1 cellular context compared by ENCODE assay signal in genomic region chr5:59608745-59609144, GRCh38.
TF ChIP-seq lines count a peak whose summit lies in the region.

No MANE protein-coding gene starts in this region.

TF ChIP-seq in GM12878, 131 proteins besides CTCF, POLR2A, EP300 and RAD21 (continued from another document):
- TF ChIP-seq MAX (IDR thresholded peaks at IDR 0.05; ENCODE audit: low read depth, low read length): no peak
- TF ChIP-seq E2F4 (IDR thresholded peaks at IDR 0.05; ENCODE audit: low read depth, low read length): no peak
- TF ChIP-seq ZNF217 (IDR thresholded peaks at IDR 0.05): no peak
- no peak for TF ChIP-seq SREBF2 (IDR thresholded peaks at IDR 0.05; ENCODE audit: low read length)
- TF ChIP-seq NFYA (IDR thresholded peaks at IDR 0.05; ENCODE audit: borderline replicate concordance, low read depth, low read length): no peak
- TF ChIP-seq TCF12 (IDR thresholded peaks at IDR 0.05; ENCODE audit: low read depth, low read length): 0 out of 2 replicates have a peak, but pooled peaks have one; percentile 69
- TF ChIP-seq PAX8 (IDR thresholded peaks at IDR 0.05): no peak
- no peak for TF ChIP-seq NFIC (IDR thresholded peaks at IDR 0.05; ENCODE audit: low read depth, low read length)
- TF ChIP-seq RUNX3 (IDR thresholded peaks at IDR 0.05; ENCODE audit: low read length): peak; percentile 82
- TF ChIP-seq EED (IDR thresholded peaks at IDR 0.05; ENCODE audit: low read depth): 0 out of 2 replicates have a peak, but pooled peaks have one; percentile 29
